ENCODE assay signal across 11 cellular contexts in the genomic region with DNA sequence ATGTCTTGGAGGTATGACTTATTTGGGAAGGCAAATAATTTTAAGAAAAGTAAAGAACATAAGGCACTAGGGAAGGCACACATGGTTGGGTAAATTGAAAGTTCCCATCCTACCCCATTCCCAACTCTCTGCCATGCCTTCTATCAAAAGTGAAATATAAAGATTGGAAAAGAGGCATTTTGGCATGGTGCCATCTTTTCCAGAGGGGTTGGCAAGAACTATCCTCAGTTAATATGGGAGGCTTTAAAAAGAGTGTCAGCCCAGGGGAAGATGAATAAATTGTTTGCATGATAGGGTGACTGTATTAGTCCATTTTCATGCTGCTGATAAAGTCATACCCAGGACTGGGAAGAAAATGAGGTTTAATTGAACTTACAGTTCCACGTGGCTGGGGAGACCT.
"Had no signal": no experiment of that assay in that cellular context is flagged by ENCODE, and none has a peak within 500 bp of the region (broad histone marks: within the 10 kb centered on the region; RNA-seq: fewer than 3 reads in every experiment).

No MANE protein-coding gene starts in this region.

- H3K27ac ChIP-seq: GM23248 had no signal

- DNase-seq: GM23248, GOT3, H7, H9, HCEC 1CT, HFFc6 had no signal

- H2AFZ ChIP-seq: GM23248, GM23338 had no signal

- H3K4me3 ChIP-seq: GM23248, GM23338, HAP-1 had no signal

- H3K9ac ChIP-seq: GM23248 had no signal

- H3K4me1 ChIP-seq: HAP-1 had no signal

- H3K9me3 ChIP-seq: HAP-1 had no signal

- ATAC-seq: GM23338, HCT116 had no signal

- FAIRE-seq: H1, H54 had no signal

- H3K4me2 ChIP-seq: GM23338 had no signal

- H3K36me3 ChIP-seq: HAP-1 had no signal
